ENCODE assay signal across 1 cellular context in genomic region chr1:45930258-45931150, GRCh38.
TF ChIP-seq lines count a peak whose summit lies in the region.

No MANE protein-coding gene starts in this region.

TF ChIP-seq in GM23338, 12 proteins besides CTCF, POLR2A, EP300 and RAD21 (continued from another document):
- TF ChIP-seq ETS1 (IDR thresholded peaks at IDR 0.05) = no peak
